Comparison of ENCODE assay signal across 22 cellular contexts in genomic region chr11:134044514-134045284, GRCh38.
"Had no signal": no experiment of that assay in that cellular context is flagged by ENCODE, and none has a peak within 500 bp of the region (broad histone marks: within the 10 kb centered on the region; RNA-seq: fewer than 3 reads in every experiment).

No MANE protein-coding gene starts in this region.

- DNase-seq: activated CD4-positive, alpha-beta T cell treated with anti-CD3 and anti-CD28 coated beads, Interleukin-2, amount 10 ng/mL, durations not matched to agents 7 days and 5 days; activated CD8-positive, alpha-beta memory T cell treated with anti-CD3 and anti-CD28 coated beads for 24 hours; activated CD8-positive, alpha-beta memory T cell treated with anti-CD3 and anti-CD28 coated beads, Interleukin-2, amount 50 U/mL, for 48 hours; activated gamma-delta T cell; activated T-cell treated with anti-CD3 and anti-CD28 coated beads, Interleukin-2, amount 50 U/mL, for 48 hours; central memory CD4-positive, alpha-beta T cell; colonic mucosa; left ventricle myocardium superior; mucosa of descending colon; naive thymus-derived CD8-positive, alpha-beta T cell; stimulated activated CD4-positive, alpha-beta T cell treated with anti-CD3 and anti-CD28 coated beads, Interleukin-2, amount 100 ng/mL, for 24 hours; stimulated activated naive CD4-positive, alpha-beta T cell treated with Interleukin-2 at 50 U/mL for 16 hours; T-cell; T1000; trophoblast cell had no signal

- H3K4me1 ChIP-seq: colonic mucosa had no signal

- ATAC-seq: activated CD4-positive, CD25-positive, alpha-beta regulatory T cell treated with anti-CD3 and anti-CD28 coated beads, Interleukin-2, amount 50 U/mL, for 24 hours; gastroesophageal sphincter; mucosa of descending colon; naive thymus-derived CD8-positive, alpha-beta T cell; sciatic nerve; T-cell had no signal

- H3K4me3 ChIP-seq: colonic mucosa, gastroesophageal sphincter, mucosa of descending colon, suprapubic skin had no signal

- H3K4me3 Mint-ChIP-seq: activated CD4-positive, alpha-beta T cell treated with anti-CD3 and anti-CD28 coated beads, Interleukin-2, amount 10 ng/mL, durations not matched to agents 7 days and 5 days; activated naive CD4-positive, alpha-beta T cell treated with anti-CD3 and anti-CD28 coated beads, Interleukin-2, amount 50 U/mL, for 24 hours; memory B cell; naive thymus-derived CD8-positive, alpha-beta T cell; T-cell had no signal

- H3K36me3 ChIP-seq: colonic mucosa, gastroesophageal sphincter, neutrophil, suprapubic skin had no signal

- H3K27ac Mint-ChIP-seq: activated CD4-positive, alpha-beta T cell treated with anti-CD3 and anti-CD28 coated beads, Interleukin-2, amount 10 ng/mL, durations not matched to agents 7 days and 5 days; activated naive CD4-positive, alpha-beta T cell treated with anti-CD3 and anti-CD28 coated beads, Interleukin-2, amount 50 U/mL, for 24 hours; memory B cell; T-cell had no signal

- H3K27ac ChIP-seq: colonic mucosa, neutrophil, suprapubic skin had no signal

- H3K9me3 ChIP-seq: colonic mucosa, gastroesophageal sphincter, mucosa of descending colon, neutrophil, suprapubic skin had no signal

- H3K4me1 Mint-ChIP-seq: activated naive CD4-positive, alpha-beta T cell treated with anti-CD3 and anti-CD28 coated beads, Interleukin-2, amount 50 U/mL, for 24 hours; memory B cell had no signal

- H3K27me3 ChIP-seq: colonic mucosa, gastroesophageal sphincter had no signal

- H3K36me3 Mint-ChIP-seq: activated naive CD4-positive, alpha-beta T cell treated with anti-CD3 and anti-CD28 coated beads, Interleukin-2, amount 50 U/mL, for 24 hours; memory B cell; naive thymus-derived CD8-positive, alpha-beta T cell; T-cell had no signal
